ENCODE assay signal across 8 cellular contexts in genomic region chr5:58497956-58498942, GRCh38. TPM values are rescaled to one million over a fixed set of nuclear protein-coding genes. Genes with fewer than 3 reads are reported as not detected.
DNase-seq lines count a peak whose midpoint lies in the region; ATAC-seq, FAIRE-seq and TF ChIP-seq lines count a peak whose summit lies in the region.

No MANE protein-coding gene starts in this region.

- intact Hi-C loops in testis (cut with DNase I; ENCODE audit: low total_unique reads) = loop anchor here (5.0 kb wide), 1 partner anchor 344 kb away; no protein-coding TSS in a partner anchor

- no peak overlapping the region for H3K27ac ChIP-seq in astrocyte (ENCODE audit: low read depth, low read length)
- H3K27ac ChIP-seq in keratinocyte (ENCODE audit: control insufficient read depth, insufficient read depth, low read length) = no peak overlapping the region
- H3K27ac ChIP-seq in testis = no peak overlapping the region

- H3K9me1 ChIP-seq in keratinocyte (ENCODE audit: control insufficient read depth, extremely low read depth, insufficient read depth, low read length) = no peaks in the 10 kb centered on the region

- H3K27ac Mint-ChIP-seq in astrocyte (ENCODE audit: unreplicated experiment) = no peak overlapping the region
- no peak overlapping the region for H3K27ac Mint-ChIP-seq in activated T-helper 17 cell treated with anti-CD3 and anti-CD28 coated beads, Interleukin-2, amount 50 U/mL, for 72 hours

- TF ChIP-seq POLR2A in testis (IDR thresholded peaks at IDR 0.05) = no peak

- H3K4me3 ChIP-seq in astrocyte (ENCODE audit: insufficient read depth, low read depth, low read length) = no peak overlapping the region
- H3K4me3 ChIP-seq in keratinocyte (ENCODE audit: control insufficient read depth in 2 of 3, extremely low read depth in 1 of 3, insufficient read depth in 2 of 3, low read depth in 1 of 3, low read length in 3 of 3) = no peak overlapping the region
- no peak overlapping the region for H3K4me3 ChIP-seq in testis

- no peaks in the 10 kb centered on the region for H3K9me3 Mint-ChIP-seq in astrocyte (ENCODE audit: unreplicated experiment)
- H3K9me3 Mint-ChIP-seq in activated T-helper 17 cell treated with anti-CD3 and anti-CD28 coated beads, Interleukin-2, amount 50 U/mL, for 72 hours = no peaks in the 10 kb centered on the region

- dilution Hi-C loops in keratinocyte (cut with MboI; ENCODE audit: extremely low pct_ligation_motif_present, low sequenced_read_pairs) = no loop called here

- no peak for DNase-seq in AG09319 (ENCODE audit: extremely low read depth, low read depth)
- DNase-seq in HEK293T (ENCODE audit: extremely low spot score) = peak; percentile 40
- peak; percentile 3 for DNase-seq in astrocyte (ENCODE audit: low read depth)
- DNase-seq in keratinocyte (ENCODE audit: low read depth, low spot score) = no peak
- peak; percentile 73 for DNase-seq in testis
- no peak for DNase-seq in T-helper 9 cell

- CTCF ChIA-PET in HEK293T (lab: Yijun Ruan, JAX) = interaction anchor here (1.2 to 2.6 kb wide), 3 partner anchors 8 to 352 kb away, joined by 3 to 16 read pairs (median 4); no protein-coding TSS in a partner anchor

- no peaks in the 10 kb centered on the region for H3K79me2 ChIP-seq in astrocyte (ENCODE audit: insufficient read depth, low read length)
- H3K79me2 ChIP-seq in keratinocyte (ENCODE audit: control insufficient read depth, insufficient read depth, low read length) = no peaks in the 10 kb centered on the region

- H3K36me3 ChIP-seq in astrocyte (ENCODE audit: insufficient read depth, low read length) (no peaks in the 10 kb centered on the region), keratinocyte (ENCODE audit: control insufficient read depth in 2 of 2, extremely low read depth in 1 of 2, insufficient read depth in 2 of 2, low read length in 2 of 2) (no peaks in the 10 kb centered on the region), testis (ENCODE audit: low read depth, missing control alignments) (no peaks in the 10 kb centered on the region)

- no peak for FAIRE-seq in astrocyte (lab: Jason Lieb, UNC)
- no peak for FAIRE-seq in keratinocyte (lab: Jason Lieb, UNC)

- H3K4me1 Mint-ChIP-seq in astrocyte (ENCODE audit: low read depth, unreplicated experiment) = peaks cover 1% of the 10 kb centered on the region
- no peaks in the 10 kb centered on the region for H3K4me1 Mint-ChIP-seq in activated T-helper 17 cell treated with anti-CD3 and anti-CD28 coated beads, Interleukin-2, amount 50 U/mL, for 72 hours

- peak; percentile 73 for TF ChIP-seq CTCF in AG09319 (IDR thresholded peaks at IDR 0.05; ENCODE audit: low read depth, low read length)
- TF ChIP-seq CTCF in astrocyte (IDR thresholded peaks at IDR 0.05; ENCODE audit: insufficient read depth, low read depth, low read length) = peak; percentile 84
- peak; percentile 64 to 74 (median 64) for TF ChIP-seq CTCF in keratinocyte (optimal IDR thresholded peaks at IDR 0.05 in 1 of 3, IDR thresholded peaks at IDR 0.05 in 1 of 3, conservative IDR thresholded peaks at IDR 0.05 in 1 of 3; ENCODE audit: extremely low read depth in 1 of 3, insufficient read depth in 2 of 3, low read length in 3 of 3)
- TF ChIP-seq CTCF in testis (IDR thresholded peaks at IDR 0.05) = peak; percentile 73 to 82 (median 78)

- H3K9ac ChIP-seq in astrocyte (ENCODE audit: low read length) = no peak overlapping the region
- H3K9ac ChIP-seq in keratinocyte (ENCODE audit: control insufficient read depth, extremely low read depth, insufficient read depth, low read length) = no peak overlapping the region

- H2AFZ ChIP-seq in astrocyte (ENCODE audit: low read depth, low read length) (no peak overlapping the region), keratinocyte (ENCODE audit: control insufficient read depth, low read length) (no peak overlapping the region)

- H3K4me1 ChIP-seq in astrocyte (ENCODE audit: insufficient read depth, low read length) (no peaks in the 10 kb centered on the region), keratinocyte (ENCODE audit: control insufficient read depth, extremely low read depth, insufficient read depth, low read length) (no peaks in the 10 kb centered on the region), testis (no peaks in the 10 kb centered on the region)

- H3K36me3 Mint-ChIP-seq in astrocyte (ENCODE audit: low read depth, unreplicated experiment) = no peaks in the 10 kb centered on the region
- no peaks in the 10 kb centered on the region for H3K36me3 Mint-ChIP-seq in activated T-helper 17 cell treated with anti-CD3 and anti-CD28 coated beads, Interleukin-2, amount 50 U/mL, for 72 hours (ENCODE audit: low read depth)

- ATAC-seq in HG02798 (IDR thresholded peaks at IDR 0.05; ENCODE audit: poor library complexity, unreplicated experiment) = no peak
- ATAC-seq in activated T-helper 17 cell treated with anti-CD3 and anti-CD28 coated beads, Interleukin-2, amount 50 U/mL, for 72 hours (replicated peaks) = no peak

- H3K27me3 ChIP-seq in astrocyte (ENCODE audit: insufficient read depth, low read length) (no peaks in the 10 kb centered on the region), keratinocyte (ENCODE audit: control insufficient read depth, extremely low read depth, insufficient read depth, low read length) (peaks cover 7% of the 10 kb centered on the region), testis (no peaks in the 10 kb centered on the region)

- H3K4me3 Mint-ChIP-seq in astrocyte (ENCODE audit: unreplicated experiment) = no peak overlapping the region
- no peak overlapping the region for H3K4me3 Mint-ChIP-seq in activated T-helper 17 cell treated with anti-CD3 and anti-CD28 coated beads, Interleukin-2, amount 50 U/mL, for 72 hours

- H3K4me2 ChIP-seq in astrocyte (ENCODE audit: low read length) (no peak overlapping the region), keratinocyte (ENCODE audit: control insufficient read depth, extremely low read depth, insufficient read depth, low read depth, low read length) (no peak overlapping the region)

- no peaks in the 10 kb centered on the region for H3K9me3 ChIP-seq in astrocyte (ENCODE audit: insufficient read depth, low read depth, low read length)
- H3K9me3 ChIP-seq in keratinocyte (ENCODE audit: control insufficient read depth, low read depth, low read length) = no peaks in the 10 kb centered on the region
- no peaks in the 10 kb centered on the region for H3K9me3 ChIP-seq in testis

- H4K20me1 ChIP-seq in astrocyte (ENCODE audit: insufficient read depth, low read length) = no peaks in the 10 kb centered on the region
- H4K20me1 ChIP-seq in keratinocyte (ENCODE audit: control insufficient read depth, extremely low read depth, insufficient read depth, low read length) = no peaks in the 10 kb centered on the region

- POLR2A ChIA-PET in HEK293T (lab: Yijun Ruan, JAX) = no interaction called here

- H3K27me3 Mint-ChIP-seq in astrocyte (ENCODE audit: low read depth, unreplicated experiment) = no peaks in the 10 kb centered on the region
- peaks cover 23% of the 10 kb centered on the region for H3K27me3 Mint-ChIP-seq in activated T-helper 17 cell treated with anti-CD3 and anti-CD28 coated beads, Interleukin-2, amount 50 U/mL, for 72 hours

- WGBS in testis, 2 donors = 57% methylated on average over 3 of the region's 3 CpGs

TF ChIP-seq in HEK293T, 16 proteins besides CTCF, POLR2A, EP300 and RAD21:
- TF ChIP-seq SUZ12 (IDR thresholded peaks at IDR 0.05) (no peak), ARNT (IDR thresholded peaks at IDR 0.05) (no peak), FOXM1 (IDR thresholded peaks at IDR 0.05; ENCODE audit: borderline replicate concordance) (no peak), SP1 (IDR thresholded peaks at IDR 0.05) (no peak), ZNF384 (IDR thresholded peaks at IDR 0.05) (no peak), L3MBTL2 (conservative IDR thresholded peaks at IDR 0.05) (no peak), ELF4 (IDR thresholded peaks at IDR 0.05) (no peak), NFRKB (IDR thresholded peaks at IDR 0.05) (no peak), TARDBP (IDR thresholded peaks at IDR 0.05) (no peak)
TF ChIP-seq in HEK293T: peak in this region for 0.

RNA-seq across cellular contexts. Expression of gene GAPT, which starts 7.0 kb away (rescaled TPM):
- not detected in 2 replicates for total RNA-seq in astrocyte
- polyA plus RNA-seq in keratinocyte = not detected in 3 replicates
- not detected for polyA plus RNA-seq in keratinocyte (2011; ENCODE audit: low read depth)
- not detected in 2 replicates for polyA plus RNA-seq in keratinocyte (2011; cell fraction: cytosol; rRNA removed)
- not detected in 2 replicates for polyA plus RNA-seq in keratinocyte (2011; cell fraction: nucleus; rRNA removed)
- polyA plus RNA-seq in keratinocyte (2012; ENCODE audit: low replicate concordance) = not detected in 2 replicates
- polyA minus RNA-seq in keratinocyte = not detected in 3 replicates
- not detected for polyA minus RNA-seq in keratinocyte (2011; cell fraction: cytosol; rRNA and poly(A)+ RNA removed)
- not detected in 2 replicates for polyA minus RNA-seq in keratinocyte (2011; cell fraction: nucleus; rRNA and poly(A)+ RNA removed)
- total RNA-seq in testis = 1 to 10 TPM in 1 of 2 donors, under 1 TPM in 1; 0.62 to 1.9 TPM
- 0.58 TPM for polyA plus RNA-seq in testis (ENCODE audit: insufficient read depth, low read depth, low replicate concordance)
- not detected for total RNA-seq in activated T-helper 17 cell treated with anti-CD3 and anti-CD28 coated beads, Interleukin-2, amount 50 U/mL, for 72 hours

RNA-seq across cellular contexts. Expression of gene PLK2, which starts 38.4 kb away (rescaled TPM):
- 260 and 368 TPM in 2 replicates for total RNA-seq in astrocyte
- 178 to 295 TPM (median 294 TPM) in 3 replicates for polyA plus RNA-seq in keratinocyte
- polyA plus RNA-seq in keratinocyte (2011; ENCODE audit: low read depth) = 348 TPM
- 127 and 157 TPM in 2 replicates for polyA plus RNA-seq in keratinocyte (2011; cell fraction: cytosol; rRNA removed)
- 454 and 553 TPM in 2 replicates for polyA plus RNA-seq in keratinocyte (2011; cell fraction: nucleus; rRNA removed)
- 179 and 228 TPM in 2 replicates for polyA plus RNA-seq in keratinocyte (2012; ENCODE audit: low replicate concordance)
- 214 to 563 TPM (median 490 TPM) in 3 replicates for polyA minus RNA-seq in keratinocyte
- polyA minus RNA-seq in keratinocyte (2011; cell fraction: cytosol; rRNA and poly(A)+ RNA removed) = 680 TPM
- 876 and 1,175 TPM in 2 replicates for polyA minus RNA-seq in keratinocyte (2011; cell fraction: nucleus; rRNA and poly(A)+ RNA removed)
- total RNA-seq in testis = 10 to 100 TPM; 55.3 to 88.4 TPM
- polyA plus RNA-seq in testis (ENCODE audit: insufficient read depth, low read depth, low replicate concordance) = 87.8 TPM
- total RNA-seq in activated T-helper 17 cell treated with anti-CD3 and anti-CD28 coated beads, Interleukin-2, amount 50 U/mL, for 72 hours = 1 to 10 TPM; 3.4 to 4.9 TPM

Comparison
In these comparisons a context has a peak if more than half of its experiments do, and no peak if none do; other contexts are left out.
1. DNase-seq: peak in HEK293T (single experiment), astrocyte (single experiment) and testis (single experiment); none in AG09319 (single experiment), keratinocyte (single experiment) and T-helper 9 cell (single experiment).
2. RNA of gene PLK2, which starts 38.4 kb away (total RNA-seq): 260 to 368 TPM in astrocyte and 55.3 to 88.4 TPM in testis; 3.4 to 4.9 TPM in activated T-helper 17 cell treated with anti-CD3 and anti-CD28 coated beads, Interleukin-2, amount 50 U/mL, for 72 hours; every median in the first group is over 4 times any median in the second.
3. Peak in every context shown above with its lines, with median percentiles within 50 percentile points of each other: CTCF ChIP-seq.